Comparison of ENCODE assay signal across 26 cellular contexts in genomic region chr1:14841456-14841855, GRCh38.
"Had no signal": no experiment of that assay in that cellular context is flagged by ENCODE, and none has a peak within 500 bp of the region (broad histone marks: within the 10 kb centered on the region; RNA-seq: fewer than 3 reads in every experiment).

No MANE protein-coding gene starts in this region.

- DNase-seq: colonic mucosa; effector CD8-positive, alpha-beta T cell; endodermal cell; foreskin keratinocyte; heart left ventricle; left cardiac atrium; left lung; mesendoderm; midbrain; naive thymus-derived CD4-positive, alpha-beta T cell; sigmoid colon; stimulated activated CD4-positive, alpha-beta T cell treated with anti-CD3 and anti-CD28 coated beads, Interleukin-2, amount 100 ng/mL, for 24 hours; stimulated activated CD4-positive, alpha-beta T cell treated with anti-CD3 and anti-CD28 coated beads, Interleukin-4, amount 100 ng/mL, for 24 hours; stimulated activated naive CD4-positive, alpha-beta T cell treated with Interleukin-2 at 50 U/mL for 16 hours; stomach; testis; tibial artery; upper lobe of left lung had no signal

- H3K36me3 ChIP-seq: colonic mucosa, gastroesophageal sphincter, heart left ventricle, left lung, neural progenitor cell, prostate gland, right atrium auricular region, sigmoid colon, stomach, tibial artery, upper lobe of left lung had no signal

- ATAC-seq: esophagus mucosa; foreskin keratinocyte; gastroesophageal sphincter; heart left ventricle; left cardiac atrium; left lung; naive thymus-derived CD4-positive, alpha-beta T cell; stimulated activated effector memory CD8-positive, alpha-beta T cell treated with anti-CD3 and anti-CD28 coated beads, Interleukin-12 subunit alpha, Interleukin-12 subunit beta, amount 100 ng/mL, for 72 hours had no signal

- H3K4me3 ChIP-seq: colonic mucosa, gastroesophageal sphincter, heart left ventricle, hepatocyte, left lung, neural progenitor cell, prostate gland, right atrium auricular region, sigmoid colon, stomach, testis, tibial artery, upper lobe of left lung had no signal

- H3K27me3 ChIP-seq: colonic mucosa, foreskin keratinocyte, hepatocyte, left lung, neural progenitor cell, right atrium auricular region, sigmoid colon, stomach, testis, upper lobe of left lung had no signal

- H3K27ac ChIP-seq: colonic mucosa, epithelial cell of prostate, foreskin keratinocyte, gastroesophageal sphincter, heart left ventricle, hepatocyte, left lung, neural progenitor cell, prostate gland, right atrium auricular region, sigmoid colon, testis, tibial artery, upper lobe of left lung had no signal

- H3K9me3 ChIP-seq: colonic mucosa, prostate gland, testis had no signal
